Comparison of ENCODE assay signal across 8 cellular contexts in the genomic region with DNA sequence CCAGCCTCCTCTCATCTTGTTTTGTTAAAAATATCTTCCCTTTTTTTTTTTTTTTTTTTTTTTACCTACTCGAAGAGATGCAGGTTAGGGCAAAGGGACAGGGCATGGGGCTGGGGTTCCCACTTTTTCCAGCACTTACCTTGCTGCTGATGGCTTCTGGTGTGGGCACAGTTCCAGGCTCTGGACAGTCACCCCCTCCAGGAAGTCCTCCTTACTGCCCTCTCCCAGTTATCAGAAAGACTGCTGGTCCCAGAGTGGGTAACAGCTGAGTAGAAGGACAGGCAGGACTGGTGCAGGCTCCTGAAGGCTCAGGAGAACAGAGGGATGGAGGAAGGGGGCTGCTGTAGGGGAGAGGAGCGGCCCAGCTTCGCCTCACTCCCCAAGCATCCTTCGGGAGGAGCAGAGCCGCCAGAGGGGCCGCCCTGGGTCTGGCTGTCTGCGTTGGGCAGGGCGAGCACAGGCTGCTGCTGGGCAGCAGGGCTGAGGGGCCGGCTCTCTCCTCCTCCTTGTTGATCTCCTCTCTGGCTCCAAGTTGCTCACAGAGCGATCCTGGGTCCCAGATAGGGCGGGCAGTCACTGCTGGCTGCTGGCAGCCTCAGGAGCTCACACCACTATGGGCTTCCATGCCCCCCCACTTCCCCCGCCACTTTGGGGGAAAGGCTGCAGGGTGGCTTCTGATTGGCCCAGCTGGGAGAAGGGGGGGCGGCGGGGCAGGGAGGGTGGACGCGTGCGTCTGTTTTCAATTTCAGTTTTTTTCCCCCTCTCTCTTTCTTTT. TPM values are rescaled to one million over a fixed set of nuclear protein-coding genes. Genes with fewer than 3 reads are reported as not detected.
DNase-seq lines count a peak whose midpoint lies in the region; FAIRE-seq and TF ChIP-seq lines count a peak whose summit lies in the region.

A gene (minus strand): TSS at position 588 of the 775 bp plus-strand sequence. CDS start 18,798 bp downstream, outside the sequence.

- H3K27me3 ChIP-seq in neural progenitor cell = no peaks in the 10 kb centered on the region
- no peaks in the 10 kb centered on the region for H3K27me3 ChIP-seq in thyroid gland

- intact Hi-C loops in thyroid gland (cut with DNase I) = no loop called here

- peaks cover 51% of the 10 kb centered on the region for H3K4me1 Mint-ChIP-seq in neural progenitor cell

- no peaks in the 10 kb centered on the region for H4K20me1 ChIP-seq in neural progenitor cell (ENCODE audit: low read depth)

- peak within 1 kb of the TSS; percentile 36 for H3K4me3 ChIP-seq in neural progenitor cell
- H3K4me3 ChIP-seq in thyroid gland (replicated peaks in 1 of 3) = peak within 1 kb of the TSS in 1 of 3 donors; percentile 31

- 5 to 17% methylated on average over 8 to 9 of the region's 17 CpGs for WGBS in thyroid gland, 2 donors

- no peaks in the 10 kb centered on the region for H3K9me3 ChIP-seq in neural progenitor cell (ENCODE audit: low read depth)
- no peaks in the 10 kb centered on the region for H3K9me3 ChIP-seq in thyroid gland

- H3K79me2 ChIP-seq in neural progenitor cell (ENCODE audit: low read depth) = no peaks in the 10 kb centered on the region

- FAIRE-seq in frontal cortex (lab: Jason Lieb, UNC) = no peak

- H3K27ac ChIP-seq in neural progenitor cell (no peak within 1 kb of the TSS), thyroid gland (peak within 1 kb of the TSS; percentile 67 to 77 (median 70))

- H3K9ac ChIP-seq in neural progenitor cell = no peak within 1 kb of the TSS

- no peaks in the 10 kb centered on the region for H3K36me3 Mint-ChIP-seq in neural progenitor cell

- peaks cover 9% of the 10 kb centered on the region for H3F3A ChIP-seq in neural progenitor cell (ENCODE audit: low read depth)

- no peak for TF ChIP-seq CTCF in neural progenitor cell (IDR thresholded peaks at IDR 0.05)
- no peak for TF ChIP-seq CTCF in thyroid gland (IDR thresholded peaks at IDR 0.05)

- H3K9me3 Mint-ChIP-seq in neural progenitor cell = no peaks in the 10 kb centered on the region

- H3K4me3 Mint-ChIP-seq in neural progenitor cell = peak within 1 kb of the TSS; percentile 81

- H2AFZ ChIP-seq in neural progenitor cell (replicated peaks) = peak within 1 kb of the TSS; percentile 66

- TF ChIP-seq POLR2A in thyroid gland (IDR thresholded peaks at IDR 0.05) = peak in 1 of 2 donors; percentile 33

- H3K36me3 ChIP-seq in neural progenitor cell (no peaks in the 10 kb centered on the region), thyroid gland (no peaks in the 10 kb centered on the region)

- peaks cover 16% of the 10 kb centered on the region for H3K4me1 ChIP-seq in neural progenitor cell
- peaks cover 0 to 6% of the 10 kb centered on the region in 2 donors for H3K4me1 ChIP-seq in thyroid gland

- H3K4me2 ChIP-seq in neural progenitor cell = peak within 1 kb of the TSS; percentile 75

- H3K27ac Mint-ChIP-seq in neural progenitor cell = peak within 1 kb of the TSS; percentile 86

- H3K27me3 Mint-ChIP-seq in neural progenitor cell (ENCODE audit: insufficient read depth, low read depth) = peaks cover 19% of the 10 kb centered on the region

- peak; percentile 82 for DNase-seq in NK-92 treated with Interleukin-12 subunit alpha and Interleukin-12 subunit beta, amount 100 ng/mL, for 24 hours (lab: John Stamatoyannopoulos, UW)
- DNase-seq in NK-92 (lab: John Stamatoyannopoulos, UW; ENCODE audit: unreplicated experiment) = no peak
- peak; percentile 84 for DNase-seq in M059J (ENCODE audit: low read depth)
- peak; percentile 13 for DNase-seq in activated gamma-delta T cell (lab: John Stamatoyannopoulos, UW)
- peak; percentile 64 to 77 for DNase-seq in frontal cortex (ENCODE audit: low spot score in 2 of 2)
- DNase-seq in neural progenitor cell (ENCODE audit: low spot score) = peak; percentile 82
- peak; percentile 57 to 67 for DNase-seq in thyroid gland
- no peak for DNase-seq in RKO (ENCODE audit: low spot score)

RNA-seq across cellular contexts. Expression of the gene that starts here (rescaled TPM):
- 23.5 and 44.4 TPM in 2 replicates for total RNA-seq in M059J (2014; rRNA removed; shearing (Covaris generic))
- 12.2 TPM for total RNA-seq in frontal cortex
- total RNA-seq in neural progenitor cell (ENCODE audit: low replicate concordance) = 8.9 and 16.6 TPM in 2 replicates
- total RNA-seq in thyroid gland = 100 to 1,000 TPM in 2 of 4 donors, 10 to 100 TPM in 2; 47.3 to 108 (median 84.8) TPM

Comparison
In these comparisons a context has a peak if more than half of its experiments do, and no peak if none do; other contexts are left out.
1. DNase-seq: peak in NK-92 treated with Interleukin-12 subunit alpha and Interleukin-12 subunit beta, amount 100 ng/mL, for 24 hours (single experiment), M059J (single experiment), activated gamma-delta T cell (single experiment), frontal cortex (2 of 2), neural progenitor cell (single experiment) and thyroid gland (2 of 2); none in NK-92 (single experiment) and RKO (single experiment).